14 cellular contexts compared by ENCODE assay signal in genomic region chr17:1036171-1036844, GRCh38. TPM values are rescaled to one million over a fixed set of nuclear protein-coding genes. Genes with fewer than 3 reads are reported as not detected.
DNase-seq lines count a peak whose midpoint lies in the region; ATAC-seq, FAIRE-seq and TF ChIP-seq lines count a peak whose summit lies in the region.
"Had no signal": no experiment of that assay in that cellular context is flagged by ENCODE, and none has a peak within 500 bp of the region (broad histone marks: within the 10 kb centered on the region; RNA-seq: fewer than 3 reads in every experiment).

No MANE protein-coding gene starts in this region.

- FAIRE-seq in GM19239 (lab: Jason Lieb, UNC): no peak
- FAIRE-seq: A549 had no signal

- H3K4me3 ChIP-seq in cardiac muscle cell: no peak overlapping the region
- H3K4me3 ChIP-seq: A549, PC-9 had no signal

- H3K36me3 ChIP-seq in cardiac muscle cell: no peaks in the 10 kb centered on the region

- no peak for ATAC-seq in Right ventricle myocardium inferior

- no peak overlapping the region for H3K27ac Mint-ChIP-seq in T-helper 2 cell treated with Interferon-gamma antibody and Interleukin-4, amounts not matched to agents 5 μg/mL and 100 μg/mL, for 36 hours
- H3K27ac Mint-ChIP-seq: HFFc6 had no signal

- DNase-seq in cardiac muscle cell (ENCODE audit: low read depth in 1 of 2, low spot score in 1 of 2): no peak
- no peak for DNase-seq in Right ventricle myocardium inferior (ENCODE audit: missing footprints)
- DNase-seq in myocyte (ENCODE audit: low read depth): peak; percentile 91
- no peak for DNase-seq in GM19239 (ENCODE audit: insufficient read length, low spot score)
- DNase-seq in stimulated activated CD4-positive, alpha-beta T cell treated with anti-CD3 and anti-CD28 coated beads, Interleukin-2, amount 100 ng/mL, for 24 hours: no peak
- no peak for DNase-seq in T-helper 2 cell treated with Interferon-gamma antibody and Interleukin-4, amounts not matched to agents 5 μg/mL and 100 μg/mL, for 36 hours (ENCODE audit: low spot score)
- DNase-seq: C1 segment of cervical spinal cord, EL, HFFc6, NCI-H1092 treated with DMSO at 0.1 percent for 48 hours, NCI-H2227 treated with DMSO at 0.1 percent for 48 hours, PC-9 had no signal

- H3K27ac ChIP-seq in cardiac muscle cell: peak overlapping the region; percentile 6
- peak overlapping the region; percentile 80 for H3K27ac ChIP-seq in angular gyrus (ENCODE audit: low read depth, low read length)
- H3K27ac ChIP-seq: A549, PC-9 had no signal

- H3K9me3 ChIP-seq in cardiac muscle cell (ENCODE audit: low read depth): no peaks in the 10 kb centered on the region
- H3K9me3 ChIP-seq: A549 had no signal

- H3K27me3 ChIP-seq in cardiac muscle cell: peaks cover 12% of the 10 kb centered on the region

- H3K36me3 Mint-ChIP-seq in T-helper 2 cell treated with Interferon-gamma antibody and Interleukin-4, amounts not matched to agents 5 μg/mL and 100 μg/mL, for 36 hours (ENCODE audit: low read depth): peaks cover 3% of the 10 kb centered on the region

- no peak for TF ChIP-seq CTCF in cardiac muscle cell (IDR thresholded peaks at IDR 0.05; ENCODE audit: low read depth, low read length)

- H3K27me3 Mint-ChIP-seq in T-helper 2 cell treated with Interferon-gamma antibody and Interleukin-4, amounts not matched to agents 5 μg/mL and 100 μg/mL, for 36 hours (ENCODE audit: low read depth): no peaks in the 10 kb centered on the region

- H3K4me3 Mint-ChIP-seq in T-helper 2 cell treated with Interferon-gamma antibody and Interleukin-4, amounts not matched to agents 5 μg/mL and 100 μg/mL, for 36 hours: no peak overlapping the region
- H3K4me3 Mint-ChIP-seq: HFFc6 had no signal

- H3K9me3 Mint-ChIP-seq in T-helper 2 cell treated with Interferon-gamma antibody and Interleukin-4, amounts not matched to agents 5 μg/mL and 100 μg/mL, for 36 hours: no peaks in the 10 kb centered on the region
- H3K9me3 Mint-ChIP-seq: HFFc6 had no signal

- H3K4me1 Mint-ChIP-seq in T-helper 2 cell treated with Interferon-gamma antibody and Interleukin-4, amounts not matched to agents 5 μg/mL and 100 μg/mL, for 36 hours (ENCODE audit: low read depth): no peaks in the 10 kb centered on the region

- intact Hi-C loops in Right ventricle myocardium inferior (cut with DNase I): no loop called here

- peaks cover 12% of the 10 kb centered on the region for H3K4me1 ChIP-seq in cardiac muscle cell (ENCODE audit: low read depth)
- H3K4me1 ChIP-seq: A549 had no signal

RNA-seq across cellular contexts. Expression of gene TIMM22, which starts 39.4 kb away (rescaled TPM):
- total RNA-seq in cardiac muscle cell: 26.8 and 28.4 TPM in 2 replicates
- polyA plus RNA-seq in cardiac muscle cell: 33.1 and 34.7 TPM in 2 replicates
- total RNA-seq in Right ventricle myocardium inferior: 17.3 TPM
- total RNA-seq in myocyte: 35.8 and 36.7 TPM in 2 replicates
- polyA plus RNA-seq in myocyte (2012): 24.9 TPM

RNA-seq across cellular contexts. Expression of gene NXN, which starts 56.7 kb away (rescaled TPM):
- 107 and 122 TPM in 2 replicates for total RNA-seq in cardiac muscle cell
- 120 and 128 TPM in 2 replicates for polyA plus RNA-seq in cardiac muscle cell
- total RNA-seq in Right ventricle myocardium inferior: 18.5 TPM
- total RNA-seq in myocyte: 9.6 and 17.2 TPM in 2 replicates
- polyA plus RNA-seq in myocyte (2012): 30.1 TPM
